Comparison of ENCODE assay signal across 20 cellular contexts in genomic region chr4:133775469-133775868, GRCh38.
"Had no signal": no experiment of that assay in that cellular context is flagged by ENCODE, and none has a peak within 500 bp of the region (broad histone marks: within the 10 kb centered on the region; RNA-seq: fewer than 3 reads in every experiment).

No MANE protein-coding gene starts in this region.

- H3K36me3 ChIP-seq: esophagus muscularis mucosa, gastrocnemius medialis, heart right ventricle, left lung, lower lobe of right lung had no signal

- DNase-seq: dermis blood vessel endothelial cell; dorsolateral prefrontal cortex; effector CD4-positive, alpha-beta T cell; effector memory CD4-positive, alpha-beta T cell; foreskin melanocyte; gastrocnemius medialis; glutamatergic neuron; heart right ventricle; hippocampal formation; left cardiac atrium; left lung; left ventricle myocardium superior; lower lobe of right lung; mesenchymal stem cell; mucosa of descending colon had no signal

- H3K4me1 ChIP-seq: esophagus muscularis mucosa, gastrocnemius medialis, heart right ventricle, left lung, lower lobe of right lung had no signal

- FAIRE-seq: endothelial cell of umbilical vein, islet of Langerhans, keratinocyte had no signal

- H3K27me3 ChIP-seq: dorsolateral prefrontal cortex, esophagus muscularis mucosa, gastrocnemius medialis, heart right ventricle, left lung had no signal

- H3K9me3 ChIP-seq: esophagus muscularis mucosa, gastrocnemius medialis, lower lobe of right lung, mucosa of descending colon had no signal

- H3K27ac ChIP-seq: coronary artery, dorsolateral prefrontal cortex, esophagus muscularis mucosa, gastrocnemius medialis, heart right ventricle, left lung, lower lobe of right lung had no signal

- ATAC-seq: gastrocnemius medialis, heart right ventricle, left cardiac atrium, left lung, left ventricle myocardium superior, lower lobe of right lung, mucosa of descending colon had no signal

- H3K4me3 ChIP-seq: coronary artery, dorsolateral prefrontal cortex, esophagus muscularis mucosa, gastrocnemius medialis, heart right ventricle, left lung, lower lobe of right lung, mucosa of descending colon had no signal
